ENCODE assay signal across 21 cellular contexts in the genomic region with DNA sequence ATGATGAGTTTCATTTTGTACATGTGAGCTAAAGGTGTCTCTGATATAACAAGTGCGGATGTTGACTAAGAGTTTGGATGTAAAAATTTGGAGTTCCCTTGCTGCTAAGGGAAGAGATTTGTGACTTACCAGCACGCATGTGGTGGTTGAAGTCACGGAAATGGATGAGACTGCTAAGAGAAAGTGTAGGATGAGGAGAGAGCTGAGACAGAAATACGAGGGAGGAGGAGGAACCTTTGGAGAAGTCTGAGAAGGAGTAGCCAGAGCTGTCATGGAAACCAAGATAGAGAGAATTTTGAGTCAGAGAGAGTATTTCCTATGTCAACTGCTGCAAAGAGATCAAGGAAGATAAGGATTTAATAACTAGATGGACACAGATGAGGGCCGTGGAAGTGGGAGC.
"Had no signal": no experiment of that assay in that cellular context is flagged by ENCODE, and none has a peak within 500 bp of the region (broad histone marks: within the 10 kb centered on the region; RNA-seq: fewer than 3 reads in every experiment).

No MANE protein-coding gene starts in this region.

- ATAC-seq: K562, Panc1, PC-3 had no signal

- H3K4me2 ChIP-seq: KMS-11 had no signal

- H3K4me3 ChIP-seq: K562 had no signal

- H3K27ac ChIP-seq: HL-60, KMS-11, RWPE1 had no signal

- DNase-seq: Kasumi-1, MM.1S, NCI-H1092 treated with DMSO at 0.1 percent for 48 hours, NCI-H1436, NCI-H187, NCI-H2029, NCI-H2081 treated with DMSO at 0.1 percent for 48 hours, NCI-H2171, NCI-H226, NCI-H446, NCI-H510A, NCI-H524 treated with DMSO at 0.1 percent for 48 hours, NCI-H69, NCI-H774, PC-3, SHP77 had no signal

- H3K9ac ChIP-seq: KMS-11 had no signal
